26 cellular contexts compared by ENCODE assay signal in the genomic region with DNA sequence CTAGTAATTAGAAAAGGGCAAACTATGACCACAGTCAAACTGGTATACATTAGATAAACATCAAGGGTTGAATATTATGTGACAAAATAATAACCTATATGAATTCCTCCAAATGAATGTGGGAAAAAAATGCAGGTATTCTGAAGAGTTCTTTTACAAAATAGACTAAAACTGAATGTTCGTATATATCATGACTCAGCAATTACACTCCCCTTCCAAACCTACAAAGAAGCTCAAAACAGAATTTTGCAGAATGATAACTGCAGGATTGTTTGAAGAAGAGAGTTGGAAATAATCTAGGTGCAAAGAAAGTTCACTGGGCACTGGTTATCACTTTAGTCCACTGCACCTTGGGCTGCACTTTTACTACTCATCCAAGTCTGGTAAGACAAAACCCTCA.
"Had no signal": no experiment of that assay in that cellular context is flagged by ENCODE, and none has a peak within 500 bp of the region (broad histone marks: within the 10 kb centered on the region; RNA-seq: fewer than 3 reads in every experiment).

No MANE protein-coding gene starts in this region.

- H3K4me1 ChIP-seq: colonic mucosa, esophagus squamous epithelium, gastrocnemius medialis, heart right ventricle, left lung, lower lobe of right lung had no signal

- ATAC-seq: effector memory CD8-positive, alpha-beta T cell; esophagus mucosa; gastrocnemius medialis; heart right ventricle; left cardiac atrium; left lung; left ventricle myocardium superior; lower lobe of right lung; mucosa of descending colon had no signal

- H3K27me3 ChIP-seq: colonic mucosa, esophagus squamous epithelium, gastrocnemius medialis, heart right ventricle, left lung had no signal

- DNase-seq: colonic mucosa; cortex of kidney; effector CD8-positive, alpha-beta T cell; effector memory CD8-positive, alpha-beta T cell; endodermal cell; erythroblast; esophagus squamous epithelium; foreskin fibroblast; foreskin melanocyte; gastrocnemius medialis; glutamatergic neuron; head of caudate nucleus; heart right ventricle; hippocampal formation; left cardiac atrium; left lung; left ventricle myocardium superior; lower lobe of right lung; mesenchymal stem cell; mucosa of descending colon; naive B cell had no signal

- H3K27ac ChIP-seq: colonic mucosa, epithelial cell of prostate, esophagus squamous epithelium, gastrocnemius medialis, heart right ventricle, left lung, lower lobe of right lung had no signal

- H3K36me3 ChIP-seq: colonic mucosa, esophagus squamous epithelium, gastrocnemius medialis, heart right ventricle, left lung, lower lobe of right lung had no signal

- H3K9me3 ChIP-seq: colonic mucosa, esophagus squamous epithelium, gastrocnemius medialis, lower lobe of right lung, mucosa of descending colon had no signal

- FAIRE-seq: endometrium, islet of Langerhans, keratinocyte had no signal

- H3K4me3 ChIP-seq: colonic mucosa, esophagus squamous epithelium, gastrocnemius medialis, heart right ventricle, left lung, lower lobe of right lung, mucosa of descending colon had no signal
